In genomic region chr19:6739390-6739883, GRCh38 we compare ENCODE assay signal across 8 cellular contexts. TPM values are rescaled to one million over a fixed set of nuclear protein-coding genes. Genes with fewer than 3 reads are reported as not detected.
DNase-seq lines count a peak whose midpoint lies in the region; ATAC-seq and TF ChIP-seq lines count a peak whose summit lies in the region.

TSS of gene TRIP10 (plus strand) at chr19:6739680. CDS start at chr19:6739762, 82 bp downstream.

- H2AFZ ChIP-seq in IMR-90 (replicated peaks; ENCODE audit: low read length, poor library complexity), result peak within 1 kb of the TSS; percentile 97

- peak within 1 kb of the TSS; percentile 52 for H4K91ac ChIP-seq in IMR-90 (ENCODE audit: insufficient read depth, low read depth, low read length)

- H3K27ac Mint-ChIP-seq in activated naive CD4-positive, alpha-beta T cell treated with anti-CD3 and anti-CD28 coated beads, Interleukin-2, amount 50 U/mL, for 72 hours, result peak within 1 kb of the TSS; percentile 92 to 97

- no peak for TF ChIP-seq CTCF in IMR-90 (conservative IDR thresholded peaks at IDR 0.05; ENCODE audit: low read depth, low read length)
- no peak for TF ChIP-seq CTCF in subcutaneous adipose tissue (IDR thresholded peaks at IDR 0.05; ENCODE audit: low read depth)

- POLR2A ChIA-PET in IMR-90 (lab: Charles Lee; ENCODE audit: unreplicated experiment), result no interaction called here

- H3K36me3 Mint-ChIP-seq in activated naive CD4-positive, alpha-beta T cell treated with anti-CD3 and anti-CD28 coated beads, Interleukin-2, amount 50 U/mL, for 72 hours, result peaks cover 17 to 20% of the 10 kb centered on the region in 2 donors

- peak within 1 kb of the TSS; percentile 93 for H3K4me3 ChIP-seq in IMR-90 (ENCODE audit: insufficient read depth, low read depth, low read length)

- peak within 1 kb of the TSS; percentile 71; the same call in 1 of the 2 replicates for H3K56ac ChIP-seq in IMR-90 (ENCODE audit: extremely low read depth, insufficient read depth, low read length)

- H2BK20ac ChIP-seq in IMR-90 (ENCODE audit: low read depth, low read length), result no peak within 1 kb of the TSS; the same call in 1 of the 2 replicates

- H3K36me3 ChIP-seq in IMR-90 (ENCODE audit: control insufficient read depth, insufficient read depth, low read length), result peaks cover 11% of the 10 kb centered on the region

- TF ChIP-seq POLR2A in IMR-90 (IDR thresholded peaks at IDR 0.05; ENCODE audit: low read depth, low read length), result no peak

- peak within 1 kb of the TSS; percentile 82 for H3K9ac ChIP-seq in IMR-90 (ENCODE audit: low read depth, low read length)

- dilution Hi-C loops in IMR-90 (cut with HindIII; ENCODE audit: low sequenced_read_pairs, unreplicated experiment), result no loop called here

- CTCF ChIA-PET in IMR-90 (lab: Yijun Ruan, JAX), result interaction anchor here (3.6 kb wide), 1 partner anchor 124 kb away, joined by 25 read pairs; no protein-coding TSS in a partner anchor

- peak within 1 kb of the TSS; percentile 79; the same call in 1 of the 3 replicates for H2BK15ac ChIP-seq in IMR-90 (ENCODE audit: low read depth, low read length)

- peak within 1 kb of the TSS; percentile 62 for H2AK5ac ChIP-seq in IMR-90 (ENCODE audit: low read depth, low read length)

- no TSS peak for BruUV-seq in IMR-90 (replicated peaks; lab: Mats Ljungman, UMichigan)

- 0% methylated on average over 4 of the region's 47 CpGs; no CpG with 5 or more reads in 1 of the 2 experiments for WGBS in IMR-90 (ENCODE audit: extremely low coverage in 2 of 2, insufficient read length in 1 of 2), 2 experiments

- peak within 1 kb of the TSS; percentile 89 for H3K4me2 ChIP-seq in IMR-90 (ENCODE audit: low read depth, low read length)

- TF ChIP-seq RAD21 in IMR-90 (IDR thresholded peaks at IDR 0.05; ENCODE audit: low read length), result no peak

- H3K9me3 ChIP-seq in IMR-90 (ENCODE audit: control insufficient read depth, insufficient read depth, low read length), result no peaks in the 10 kb centered on the region

- H4K5ac ChIP-seq in IMR-90 (ENCODE audit: low read depth, low read length), result peak within 1 kb of the TSS; percentile 91

- peak within 1 kb of the TSS; percentile 87 for H3K27ac ChIP-seq in IMR-90 (ENCODE audit: insufficient read depth, low read length)

- peaks cover 7% of the 10 kb centered on the region; the same call in 1 of the 2 replicates for H3K9me1 ChIP-seq in IMR-90 (ENCODE audit: insufficient read depth, low read length)

- peak within 1 kb of the TSS; percentile 67 to 92 for H4K8ac ChIP-seq in IMR-90 (ENCODE audit: low read depth in 2 of 2, low read length in 2 of 2)

- peak within 1 kb of the TSS; percentile 74 for H2BK5ac ChIP-seq in IMR-90 (ENCODE audit: low read depth, low read length, poor library complexity, severe bottlenecking)

- peaks cover 30% of the 10 kb centered on the region for H3K4me1 ChIP-seq in IMR-90 (ENCODE audit: control insufficient read depth, insufficient read depth, low read length)

- peak within 1 kb of the TSS; percentile 87 for H3K18ac ChIP-seq in IMR-90 (ENCODE audit: low read depth, low read length)

- no peaks in the 10 kb centered on the region for H3K27me3 ChIP-seq in IMR-90 (ENCODE audit: control insufficient read depth, insufficient read depth, low read length)

- in situ Hi-C loops in IMR-90 (cut with MboI; ENCODE audit: low sequenced_read_pairs), result loop anchor here (10.0 kb wide), 2 partner anchors 125 to 225 kb away; no protein-coding TSS in a partner anchor

- H3K79me1 ChIP-seq in IMR-90 (ENCODE audit: low read depth in 1 of 2, low read length in 2 of 2), result peaks cover 3 to 66% of the 10 kb centered on the region in 2 experiments

- H2BK120ac ChIP-seq in IMR-90 (ENCODE audit: low read depth, low read length), result peak within 1 kb of the TSS; percentile 76

- H3K4ac ChIP-seq in IMR-90 (ENCODE audit: low read depth, low read length), result peak within 1 kb of the TSS; percentile 76

- no peaks in the 10 kb centered on the region for H3K9me3 Mint-ChIP-seq in activated naive CD4-positive, alpha-beta T cell treated with anti-CD3 and anti-CD28 coated beads, Interleukin-2, amount 50 U/mL, for 72 hours

- intact Hi-C loops in IMR-90 (cut with micrococcal nuclease), result loop anchor here (5.0 to 10.0 kb wide), 3 partner anchors 207 to 612 kb away; partner anchors contain the start of genes TNFSF9 and ZNF557

- DNase-seq in CD1c-positive myeloid dendritic cell (ENCODE audit: extremely low spot score) (peak; percentile 89), IMR-90 (peak; percentile 72), glomerular endothelial cell (ENCODE audit: extremely low read depth, low read depth, low spot score) (no peak), nucleus accumbens (lab: John Stamatoyannopoulos, UW) (peak in 53 of 56 donors; percentile 14 to 90 (median 68))
- DNase-seq in activated naive CD4-positive, alpha-beta T cell treated with anti-CD3 and anti-CD28 coated beads, Interleukin-2, amount 50 U/mL, for 72 hours (ENCODE audit: low spot score in 2 of 2), result peak; percentile 79 to 87

- 0 out of 2 replicates have a peak, but pooled peaks cover under 1% of the 10 kb centered on the region for H4K20me1 ChIP-seq in IMR-90 (ENCODE audit: insufficient read depth, low read length)

- H2AK9ac ChIP-seq in IMR-90 (replicated peaks; ENCODE audit: low read depth, low read length, poor library complexity), result peak within 1 kb of the TSS; percentile 99

- peak within 1 kb of the TSS; percentile 43 for H3K14ac ChIP-seq in IMR-90 (replicated peaks; ENCODE audit: low read depth, low read length)

- ATAC-seq in IMR-90 (ENCODE audit: low read depth), result peak; percentile 15
- peak; percentile 2; the same call in 1 of the 3 replicates for ATAC-seq in SK-N-SH treated with all-trans-retinoic acid at 6 μM for 48 hours
- peak; percentile 0 to 5 for ATAC-seq in activated naive CD4-positive, alpha-beta T cell treated with anti-CD3 and anti-CD28 coated beads, Interleukin-2, amount 50 U/mL, for 72 hours
- ATAC-seq in HG03378 (IDR thresholded peaks at IDR 0.05; ENCODE audit: unreplicated experiment), result no peak

- H3K23ac ChIP-seq in IMR-90 (ENCODE audit: low read depth, low read length), result peak within 1 kb of the TSS; percentile 86; the same call in 1 of the 2 replicates

TF ChIP-seq in IMR-90, 13 proteins besides CTCF, POLR2A, EP300 and RAD21:
- TF ChIP-seq NFE2L2 (IDR thresholded peaks at IDR 0.05; ENCODE audit: low read depth, low read length), result no peak
- 0 out of 2 replicates have a peak, but pooled peaks have one; percentile 11 for TF ChIP-seq BHLHE40 (IDR thresholded peaks at IDR 0.05; ENCODE audit: low read depth, low read length)
- peak; percentile 57; the same call in 1 of the 2 replicates for TF ChIP-seq MAZ (IDR thresholded peaks at IDR 0.05; ENCODE audit: borderline replicate concordance, low read depth, low read length)

TF ChIP-seq in SK-N-SH treated with all-trans-retinoic acid at 6 μM for 48 hours, 23 proteins besides CTCF, POLR2A, EP300 and RAD21:
- TF ChIP-seq ZNF565 (CRISPR knock-in tag; conservative IDR thresholded peaks at IDR 0.05; ENCODE audit: low read depth) (no peak), PATZ1 (CRISPR knock-in tag; IDR thresholded peaks at IDR 0.05; ENCODE audit: borderline replicate concordance) (no peak), ARNTL (CRISPR knock-in tag; IDR thresholded peaks at IDR 0.05; ENCODE audit: borderline replicate concordance, low read depth) (no peak), RARB (CRISPR knock-in tag; IDR thresholded peaks at IDR 0.05) (no peak), ZNF8 (CRISPR knock-in tag; IDR thresholded peaks at IDR 0.05) (no peak), CREB5 (CRISPR knock-in tag; IDR thresholded peaks at IDR 0.05; ENCODE audit: low read depth) (no peak), TCF4 (CRISPR knock-in tag; IDR thresholded peaks at IDR 0.05; ENCODE audit: borderline replicate concordance) (no peak)

RNA-seq across cellular contexts. Expression of gene TRIP10, which starts in this region (rescaled TPM):
- 32.8 and 39.1 TPM in 2 replicates for total RNA-seq in IMR-90 (2012; rRNA removed)
- polyA plus RNA-seq in IMR-90 (2012; rRNA removed), result 47.0 and 50.7 TPM in 2 replicates
- polyA plus RNA-seq in IMR-90 (2012; cell fraction: cytosol; rRNA removed), result 36.1 and 37.6 TPM in 2 replicates
- 167 and 251 TPM in 2 replicates for polyA plus RNA-seq in IMR-90 (2012; cell fraction: nucleus; rRNA removed; ENCODE audit: low replicate concordance)
- 100 to 1,000 TPM in 1 of 2 donors, 10 to 100 TPM in 1; 47.1 to 109 TPM for total RNA-seq in activated naive CD4-positive, alpha-beta T cell treated with anti-CD3 and anti-CD28 coated beads, Interleukin-2, amount 50 U/mL, for 72 hours
- 58.0 and 83.8 TPM in 2 replicates for total RNA-seq in glomerular endothelial cell
- total RNA-seq in subcutaneous adipose tissue, result 100 to 1,000 TPM in 1 of 4 donors, 10 to 100 TPM in 3; 51.7 to 161 (median 82.4) TPM
